In the genomic region with DNA sequence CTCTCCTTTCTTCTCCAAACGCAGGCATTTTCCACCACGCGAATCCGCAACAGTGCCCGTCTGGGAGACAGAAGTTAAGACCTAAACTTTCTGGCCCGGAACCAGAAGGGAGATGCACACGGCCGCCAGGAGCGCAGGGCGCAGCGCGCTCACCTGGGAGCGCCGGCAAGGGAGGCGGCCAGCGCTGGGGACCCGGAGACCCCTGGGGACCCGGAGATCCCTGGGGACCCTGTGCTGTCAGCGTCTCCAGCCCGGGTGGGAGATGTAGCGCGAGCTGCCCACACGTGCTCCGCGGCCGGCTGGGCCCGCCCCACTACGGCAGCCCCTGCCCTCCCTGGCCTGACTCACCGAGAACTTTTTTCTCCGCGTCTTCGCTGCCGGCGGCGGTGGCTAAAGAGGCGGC, we compare ENCODE assay signal across 8 cellular contexts. TPM values are rescaled to one million over a fixed set of nuclear protein-coding genes. Genes with fewer than 3 reads are reported as not detected.
DNase-seq lines count a peak whose midpoint lies in the region; ATAC-seq and TF ChIP-seq lines count a peak whose summit lies in the region.

No MANE protein-coding gene starts in this region.

- TF ChIP-seq CTCF in Peyer's patch (IDR thresholded peaks at IDR 0.05), result peak in 3 of 6 experiments; percentile 25 to 40 (median 34)
- TF ChIP-seq CTCF in cardiac muscle cell (IDR thresholded peaks at IDR 0.05; ENCODE audit: low read depth, low read length), result peak; percentile 20
- TF ChIP-seq CTCF in psoas muscle (IDR thresholded peaks at IDR 0.05), result peak; percentile 28

- WGBS in psoas muscle, 3 donors, result 0% methylated on average over 20 to 36 of the region's 36 CpGs

- H3K4me3 ChIP-seq in Peyer's patch, result peak overlapping the region; percentile 55 to 90 (median 64)
- H3K4me3 ChIP-seq in cardiac muscle cell, result peak overlapping the region; percentile 94
- H3K4me3 ChIP-seq in psoas muscle, result peak overlapping the region; percentile 94

- H3K27me3 ChIP-seq in Peyer's patch (no peaks in the 10 kb centered on the region), cardiac muscle cell (peaks cover 4% of the 10 kb centered on the region), psoas muscle (ENCODE audit: insufficient read depth in 3 of 3, low read length in 2 of 3) (no peaks in the 10 kb centered on the region)

- H3K9me3 Mint-ChIP-seq in activated naive CD4-positive, alpha-beta T cell treated with anti-CD3 and anti-CD28 coated beads, Interleukin-2, amount 50 U/mL, for 72 hours, result no peaks in the 10 kb centered on the region

- H3K27ac ChIP-seq in Peyer's patch (peak overlapping the region; percentile 84 to 98 (median 92)), cardiac muscle cell (peak overlapping the region; percentile 89), psoas muscle (peak overlapping the region; percentile 98)

- no peak for TF ChIP-seq POLR2A in Peyer's patch (IDR thresholded peaks at IDR 0.05)

- DNase-seq in NCI-H82 (lab: John Stamatoyannopoulos, UW) (peak; percentile 77), NCI-H82 treated with DMSO at 0.1 percent for 48 hours (lab: John Stamatoyannopoulos, UW; ENCODE audit: unreplicated experiment) (no peak), Peyer's patch (peak; percentile 19 to 70 (median 55)), cardiac muscle cell (ENCODE audit: low read depth in 1 of 2, low spot score in 1 of 2) (peak; percentile 57 to 70), psoas muscle (peak; percentile 69 to 80), NCI-H187 treated with DMSO at 0.1 percent for 48 hours (lab: John Stamatoyannopoulos, UW) (no peak)
- peak in 1 of 2 donors; percentile 62 for DNase-seq in activated naive CD4-positive, alpha-beta T cell treated with anti-CD3 and anti-CD28 coated beads, Interleukin-2, amount 50 U/mL, for 72 hours (ENCODE audit: low spot score in 2 of 2)

- ATAC-seq in HG02870 (IDR thresholded peaks at IDR 0.05; ENCODE audit: unreplicated experiment) (peak; percentile 35), psoas muscle (peak; percentile 18 to 29 (median 22))
- peak; percentile 78 to 82 for ATAC-seq in activated naive CD4-positive, alpha-beta T cell treated with anti-CD3 and anti-CD28 coated beads, Interleukin-2, amount 50 U/mL, for 72 hours

- H3K36me3 ChIP-seq in Peyer's patch (no peaks in the 10 kb centered on the region), cardiac muscle cell (no peaks in the 10 kb centered on the region), psoas muscle (ENCODE audit: insufficient read depth in 1 of 2, low read depth in 1 of 2) (peaks cover 0 to 9% of the 10 kb centered on the region in 2 donors)

- H3K36me3 Mint-ChIP-seq in activated naive CD4-positive, alpha-beta T cell treated with anti-CD3 and anti-CD28 coated beads, Interleukin-2, amount 50 U/mL, for 72 hours, result peaks cover 10 to 26% of the 10 kb centered on the region in 2 donors

- intact Hi-C loops in psoas muscle (cut with DNase I), result loop anchor here (5.0 kb wide), 2 partner anchors 510 to 855 kb away; a partner anchor contains a TSS

- H3K4me1 ChIP-seq in Peyer's patch (peaks cover 0 to 31% (median 0%) of the 10 kb centered on the region in 4 donors), cardiac muscle cell (ENCODE audit: low read depth) (peaks cover 33% of the 10 kb centered on the region), psoas muscle (peaks cover 9% of the 10 kb centered on the region)

- no peaks in the 10 kb centered on the region for H3K9me3 ChIP-seq in Peyer's patch
- no peaks in the 10 kb centered on the region for H3K9me3 ChIP-seq in cardiac muscle cell (ENCODE audit: low read depth)
- H3K9me3 ChIP-seq in psoas muscle, result no peaks in the 10 kb centered on the region

- peak overlapping the region; percentile 93 to 97 for H3K27ac Mint-ChIP-seq in activated naive CD4-positive, alpha-beta T cell treated with anti-CD3 and anti-CD28 coated beads, Interleukin-2, amount 50 U/mL, for 72 hours

RNA-seq across cellular contexts. Expression of a gene that starts 0.6 kb away (rescaled TPM):
- total RNA-seq in Peyer's patch, result 100 to 1,000 TPM in 3 of 4 donors, 10 to 100 TPM in 1; 77.1 to 291 (median 151) TPM
- total RNA-seq in activated naive CD4-positive, alpha-beta T cell treated with anti-CD3 and anti-CD28 coated beads, Interleukin-2, amount 50 U/mL, for 72 hours, result 100 to 1,000 TPM in 1 of 2 donors, 10 to 100 TPM in 1; 44.9 to 156 TPM
- total RNA-seq in cardiac muscle cell, result 142 and 173 TPM in 2 replicates
- polyA plus RNA-seq in cardiac muscle cell, result 212 and 278 TPM in 2 replicates
- 1,000 to 10,000 TPM; 3,022 to 5,174 (median 4,517) TPM for total RNA-seq in psoas muscle
- polyA plus RNA-seq in psoas muscle, result 1,000 to 10,000 TPM; 2,735 to 6,125 (median 4,885) TPM

RNA-seq across cellular contexts. Expression of a gene that starts 48.7 kb away (rescaled TPM):
- 10 to 100 TPM in 3 of 4 donors, 1 to 10 TPM in 1; 5.8 to 43.1 (median 25.4) TPM for total RNA-seq in Peyer's patch
- total RNA-seq in activated naive CD4-positive, alpha-beta T cell treated with anti-CD3 and anti-CD28 coated beads, Interleukin-2, amount 50 U/mL, for 72 hours, result under 1 TPM in 1 of 2 donors, not detected in 1; 0.74 TPM
- 0.21 and 0.74 TPM in 2 replicates for total RNA-seq in cardiac muscle cell
- polyA plus RNA-seq in cardiac muscle cell, result 0.65 and 2.3 TPM in 2 replicates
- total RNA-seq in psoas muscle, result under 1 TPM in 3 of 4 donors, not detected in 1; 0.06 to 0.18 (median 0.09) TPM
- polyA plus RNA-seq in psoas muscle, result under 1 TPM in 2 of 3 donors, not detected in 1; 0.03 to 0.29 TPM

Comparison
In these comparisons a context has a peak if more than half of its experiments do, and no peak if none do; other contexts are left out.
1. DNase-seq: peak in NCI-H82 (single experiment), Peyer's patch (3 of 3), cardiac muscle cell (2 of 2) and psoas muscle (2 of 2); none in NCI-H82 treated with DMSO at 0.1 percent for 48 hours (single experiment) and NCI-H187 treated with DMSO at 0.1 percent for 48 hours (single experiment).
2. ATAC-seq: peak in every context shown above with its lines; median percentile 80 in activated naive CD4-positive, alpha-beta T cell treated with anti-CD3 and anti-CD28 coated beads, Interleukin-2, amount 50 U/mL, for 72 hours; 35 in HG02870; 22 in psoas muscle.
3. RNA of a gene that starts 0.6 kb away (total RNA-seq): 3,022 to 5,174 TPM in psoas muscle; 142 to 173 TPM in cardiac muscle cell, 44.9 to 156 TPM in activated naive CD4-positive, alpha-beta T cell treated with anti-CD3 and anti-CD28 coated beads, Interleukin-2, amount 50 U/mL, for 72 hours and 77.1 to 291 TPM in Peyer's patch; every median in the first group is over 10 times any median in the second.
4. Peak in every context shown above with its lines, with median percentiles within 50 percentile points of each other: H3K27ac ChIP-seq and H3K4me3 ChIP-seq.